Comparison of ENCODE assay signal across 34 cellular contexts in genomic region chr20:7437311-7437710, GRCh38.
"Had no signal": no experiment of that assay in that cellular context is flagged by ENCODE, and none has a peak within 500 bp of the region (broad histone marks: within the 10 kb centered on the region; RNA-seq: fewer than 3 reads in every experiment).

No MANE protein-coding gene starts in this region.

- H3K4me3 Mint-ChIP-seq: activated B cell treated with CpG ODN at 0.5 μM for 24 hours; activated CD8-positive, alpha-beta T cell treated with anti-CD3 and anti-CD28 coated beads for 36 hours; activated naive CD4-positive, alpha-beta T cell treated with anti-CD3 and anti-CD28 coated beads for 36 hours; activated naive CD4-positive, alpha-beta T cell treated with anti-CD3 and anti-CD28 coated beads, Interleukin-2, amount 50 U/mL, for 24 hours; activated naive CD8-positive, alpha-beta T cell treated with anti-CD3 and anti-CD28 coated beads for 36 hours; activated naive CD8-positive, alpha-beta T cell treated with anti-CD3 and anti-CD28 coated beads, Interleukin-2, amount 50 U/mL, for 24 hours; activated T-cell treated with anti-CD3 and anti-CD28 coated beads, Interleukin-2, amount 50 U/mL, for 4 hours; activated T-helper 17 cell treated with anti-CD3 and anti-CD28 coated beads, Interleukin-2, amount 50 U/mL, for 72 hours; brain; central memory CD8-positive, alpha-beta T cell; effector memory CD8-positive, alpha-beta T cell; T-helper 17 cell; T-helper 2 cell treated with Interferon-gamma antibody and Interleukin-4, amounts not matched to agents 5 μg/mL and 100 μg/mL, for 36 hours had no signal

- H3K27me3 Mint-ChIP-seq: activated B cell treated with CpG ODN at 0.5 μM for 24 hours; activated CD8-positive, alpha-beta T cell treated with anti-CD3 and anti-CD28 coated beads for 36 hours; activated naive CD4-positive, alpha-beta T cell treated with anti-CD3 and anti-CD28 coated beads, Interleukin-2, amount 50 U/mL, for 24 hours; activated naive CD8-positive, alpha-beta T cell treated with anti-CD3 and anti-CD28 coated beads for 36 hours; activated naive CD8-positive, alpha-beta T cell treated with anti-CD3 and anti-CD28 coated beads, Interleukin-2, amount 50 U/mL, for 24 hours; activated T-helper 17 cell treated with anti-CD3 and anti-CD28 coated beads, Interleukin-2, amount 50 U/mL, for 72 hours; brain; central memory CD8-positive, alpha-beta T cell; effector memory CD8-positive, alpha-beta T cell; T-helper 17 cell had no signal

- H3K4me1 ChIP-seq: adrenal gland, breast epithelium, esophagus squamous epithelium, gastroesophageal sphincter had no signal

- H3K27ac Mint-ChIP-seq: activated B cell treated with CpG ODN at 0.5 μM for 24 hours; activated CD8-positive, alpha-beta T cell treated with anti-CD3 and anti-CD28 coated beads for 36 hours; activated naive CD4-positive, alpha-beta T cell treated with anti-CD3 and anti-CD28 coated beads for 36 hours; activated naive CD4-positive, alpha-beta T cell treated with anti-CD3 and anti-CD28 coated beads, Interleukin-2, amount 50 U/mL, for 24 hours; activated naive CD8-positive, alpha-beta T cell treated with anti-CD3 and anti-CD28 coated beads for 36 hours; activated naive CD8-positive, alpha-beta T cell treated with anti-CD3 and anti-CD28 coated beads, Interleukin-2, amount 50 U/mL, for 24 hours; activated T-helper 17 cell treated with anti-CD3 and anti-CD28 coated beads, Interleukin-2, amount 50 U/mL, for 72 hours; brain; effector memory CD8-positive, alpha-beta T cell; T-helper 17 cell; T-helper 2 cell treated with Interferon-gamma antibody and Interleukin-4, amounts not matched to agents 5 μg/mL and 100 μg/mL, for 36 hours had no signal

- ATAC-seq: activated CD4-positive, CD25-positive, alpha-beta regulatory T cell treated with anti-CD3 and anti-CD28 coated beads, Interleukin-2, amount 50 U/mL, for 24 hours; activated CD8-positive, alpha-beta T cell treated with anti-CD3 and anti-CD28 coated beads for 36 hours; activated naive CD8-positive, alpha-beta T cell treated with anti-CD3 and anti-CD28 coated beads, Interleukin-2, amount 50 U/mL, for 24 hours; activated T-cell treated with anti-CD3 and anti-CD28 coated beads, Interleukin-2, amount 50 U/mL, for 4 hours; activated T-helper 17 cell treated with anti-CD3 and anti-CD28 coated beads, Interleukin-2, amount 50 U/mL, for 72 hours; effector memory CD8-positive, alpha-beta T cell; gastroesophageal sphincter; T-helper 17 cell had no signal

- H3K9me3 ChIP-seq: adrenal gland, breast epithelium, esophagus squamous epithelium, gastroesophageal sphincter had no signal

- H3K36me3 Mint-ChIP-seq: activated naive CD4-positive, alpha-beta T cell treated with anti-CD3 and anti-CD28 coated beads, Interleukin-2, amount 50 U/mL, for 24 hours; activated naive CD8-positive, alpha-beta T cell treated with anti-CD3 and anti-CD28 coated beads for 36 hours; brain had no signal

- FAIRE-seq: colon had no signal

- H3K27ac ChIP-seq: adrenal gland, breast epithelium, epithelial cell of prostate, esophagus squamous epithelium, gastroesophageal sphincter, WERI-Rb-1 had no signal

- H3K9me3 Mint-ChIP-seq: activated B cell treated with CpG ODN at 0.5 μM for 24 hours; activated naive CD8-positive, alpha-beta T cell treated with anti-CD3 and anti-CD28 coated beads for 36 hours had no signal

- DNase-seq: activated B cell treated with CpG ODN at 0.5 μM for 24 hours; activated CD4-positive, alpha-beta T cell treated with anti-CD3 and anti-CD28 coated beads for 48 hours; activated CD4-positive, alpha-beta T cell treated with anti-CD3 and anti-CD28 coated beads, Interleukin-2, amount 50 U/mL, for 1 hour; activated CD4-positive, alpha-beta T cell treated with anti-CD3 and anti-CD28 coated beads, Interleukin-2, amount 50 U/mL, for 48 hours; activated CD8-positive, alpha-beta memory T cell treated with anti-CD3 and anti-CD28 coated beads for 24 hours; activated CD8-positive, alpha-beta T cell treated with anti-CD3 and anti-CD28 coated beads for 36 hours; activated effector memory CD4-positive, alpha-beta T cell treated with anti-CD3 and anti-CD28 coated beads, Interleukin-2, amount 50 U/mL, for 16 hours; activated naive CD4-positive, alpha-beta T cell treated with anti-CD3 and anti-CD28 coated beads for 36 hours; activated naive CD8-positive, alpha-beta T cell treated with anti-CD3 and anti-CD28 coated beads for 36 hours; activated naive CD8-positive, alpha-beta T cell treated with anti-CD3 and anti-CD28 coated beads, Interleukin-2, amount 50 U/mL, for 24 hours; activated T-cell treated with anti-CD3 and anti-CD28 coated beads, Interleukin-2, amount 50 U/mL, for 4 hours; adrenal gland; amygdala; aorta; cortex of kidney; dermis blood vessel endothelial cell; effector CD4-positive, alpha-beta T cell; effector memory CD8-positive, alpha-beta T cell; esophagus squamous epithelium; foreskin melanocyte; T-helper 1 cell; T-helper 17 cell; T1000; WERI-Rb-1 had no signal

- H3K36me3 ChIP-seq: adrenal gland, breast epithelium, esophagus squamous epithelium, gastroesophageal sphincter, WERI-Rb-1 had no signal

- H3K4me1 Mint-ChIP-seq: activated B cell treated with CpG ODN at 0.5 μM for 24 hours; activated naive CD4-positive, alpha-beta T cell treated with anti-CD3 and anti-CD28 coated beads, Interleukin-2, amount 50 U/mL, for 24 hours; activated naive CD8-positive, alpha-beta T cell treated with anti-CD3 and anti-CD28 coated beads for 36 hours; activated naive CD8-positive, alpha-beta T cell treated with anti-CD3 and anti-CD28 coated beads, Interleukin-2, amount 50 U/mL, for 24 hours; activated T-helper 17 cell treated with anti-CD3 and anti-CD28 coated beads, Interleukin-2, amount 50 U/mL, for 72 hours; brain; central memory CD8-positive, alpha-beta T cell; T-helper 17 cell had no signal

- H3K27me3 ChIP-seq: adrenal gland, breast epithelium, esophagus squamous epithelium, gastroesophageal sphincter had no signal

- H3K4me3 ChIP-seq: adrenal gland, breast epithelium, esophagus squamous epithelium, gastroesophageal sphincter had no signal
